Comparison of ENCODE assay signal across 1 cellular context in genomic region chr6:44305200-44305725, GRCh38.
TF ChIP-seq lines count a peak whose summit lies in the region.

No MANE protein-coding gene starts in this region.

TF ChIP-seq in HCT116, 20 proteins besides CTCF, POLR2A, EP300 and RAD21:
- TF ChIP-seq ELF1 (IDR thresholded peaks at IDR 0.05; ENCODE audit: borderline replicate concordance, low read depth) (no peak), REST (IDR thresholded peaks at IDR 0.05; ENCODE audit: low read depth) (no peak), SP1 (IDR thresholded peaks at IDR 0.05; ENCODE audit: low read depth) (no peak), ZBTB33 (IDR thresholded peaks at IDR 0.05; ENCODE audit: extremely low read depth, insufficient replicate concordance, low read length) (no peak), EGR1 (IDR thresholded peaks at IDR 0.05; ENCODE audit: low read depth) (no peak), MAX (IDR thresholded peaks at IDR 0.05) (no peak), TCF7L2 (IDR thresholded peaks at IDR 0.05; ENCODE audit: borderline replicate concordance, extremely low read depth, insufficient read depth, insufficient read length) (no peak), POLR2AphosphoS5 (IDR thresholded peaks at IDR 0.05; ENCODE audit: low read depth, low read length) (no peak), SIN3A (IDR thresholded peaks at IDR 0.05; ENCODE audit: low read depth) (no peak), EZH2phosphoT487 (IDR thresholded peaks at IDR 0.05; ENCODE audit: borderline replicate concordance) (no peak), FOSL1 (IDR thresholded peaks at IDR 0.05; ENCODE audit: low read depth) (no peak), ATF3 (IDR thresholded peaks at IDR 0.05) (no peak), SRF (IDR thresholded peaks at IDR 0.05; ENCODE audit: low read depth) (no peak), CEBPB (IDR thresholded peaks at IDR 0.05; ENCODE audit: low read depth) (no peak)
TF ChIP-seq in HCT116: peak in this region for 0.
